Comparison of ENCODE assay signal across 22 cellular contexts in the genomic region with DNA sequence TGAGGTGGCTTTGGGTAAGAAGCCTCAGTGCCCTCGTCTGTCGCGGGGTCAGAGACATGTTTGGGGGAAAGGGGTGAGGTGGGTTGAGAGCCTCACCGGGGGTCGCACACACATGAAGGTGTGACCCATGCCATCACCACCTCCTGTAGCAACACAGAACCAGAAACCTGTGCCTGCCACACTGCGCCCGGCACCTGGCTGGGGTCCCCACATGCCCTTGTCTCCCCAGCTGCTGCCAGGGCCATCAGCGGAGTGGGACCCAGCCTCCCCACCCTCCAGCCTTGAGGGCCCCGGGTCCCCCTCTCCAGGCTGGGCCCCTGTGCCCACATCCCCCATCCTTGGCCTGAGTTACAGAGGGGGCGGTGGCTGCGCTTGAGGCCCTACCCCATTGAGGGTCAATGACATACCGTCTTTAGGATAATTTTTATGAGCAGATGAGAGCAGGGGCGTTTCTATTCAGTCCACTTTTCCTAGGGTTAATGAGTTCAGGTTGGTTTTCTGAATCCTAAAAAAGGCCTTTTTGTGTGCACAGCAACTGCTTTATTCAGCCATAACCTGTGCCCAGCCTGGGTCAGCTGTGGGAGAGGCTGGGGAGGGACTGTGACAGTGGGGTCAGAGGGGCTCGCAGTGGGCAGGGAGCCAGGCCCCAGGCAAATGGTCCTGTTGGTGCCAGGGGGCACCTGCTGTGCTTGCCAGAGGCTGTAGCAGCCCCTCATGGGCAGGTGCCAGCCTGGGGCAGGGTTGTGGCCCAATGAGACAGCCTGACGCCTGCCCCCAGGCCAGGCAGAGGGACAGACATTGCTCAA. TPM values are rescaled to one million over a fixed set of nuclear protein-coding genes. Genes with fewer than 3 reads are reported as not detected.
"Had no signal": no experiment of that assay in that cellular context is flagged by ENCODE, and none has a peak within 500 bp of the region (broad histone marks: within the 10 kb centered on the region; RNA-seq: fewer than 3 reads in every experiment).

No MANE protein-coding gene starts in this region.

- DNase-seq: KBM-7, MV-4-11, NCI-H1048, NCI-H1105, NCI-H1417, NCI-H1436 treated with DMSO at 0.1 percent for 48 hours, NCI-H1694, NCI-H187 treated with DMSO at 0.1 percent for 48 hours, NCI-H2081, NCI-H2107, NCI-H226, NCI-H446, NCI-H510A, NCI-H524 treated with DMSO at 0.1 percent for 48 hours, NCI-H69, NCI-H774, RPMI8226, SHP77, SK-N-SH, SW 1271 had no signal

- FAIRE-seq: RCC 7860 had no signal

- H3K9ac ChIP-seq: SK-N-SH had no signal

- H3K9me3 ChIP-seq: SK-N-SH had no signal

- H3K4me2 ChIP-seq: SK-N-SH had no signal

RNA-seq across cellular contexts. Expression of a gene that starts 19.4 kb away (rescaled TPM):
- total RNA-seq: SK-MEL-5 had no signal
